Comparison of ENCODE assay signal across 16 cellular contexts in the genomic region with DNA sequence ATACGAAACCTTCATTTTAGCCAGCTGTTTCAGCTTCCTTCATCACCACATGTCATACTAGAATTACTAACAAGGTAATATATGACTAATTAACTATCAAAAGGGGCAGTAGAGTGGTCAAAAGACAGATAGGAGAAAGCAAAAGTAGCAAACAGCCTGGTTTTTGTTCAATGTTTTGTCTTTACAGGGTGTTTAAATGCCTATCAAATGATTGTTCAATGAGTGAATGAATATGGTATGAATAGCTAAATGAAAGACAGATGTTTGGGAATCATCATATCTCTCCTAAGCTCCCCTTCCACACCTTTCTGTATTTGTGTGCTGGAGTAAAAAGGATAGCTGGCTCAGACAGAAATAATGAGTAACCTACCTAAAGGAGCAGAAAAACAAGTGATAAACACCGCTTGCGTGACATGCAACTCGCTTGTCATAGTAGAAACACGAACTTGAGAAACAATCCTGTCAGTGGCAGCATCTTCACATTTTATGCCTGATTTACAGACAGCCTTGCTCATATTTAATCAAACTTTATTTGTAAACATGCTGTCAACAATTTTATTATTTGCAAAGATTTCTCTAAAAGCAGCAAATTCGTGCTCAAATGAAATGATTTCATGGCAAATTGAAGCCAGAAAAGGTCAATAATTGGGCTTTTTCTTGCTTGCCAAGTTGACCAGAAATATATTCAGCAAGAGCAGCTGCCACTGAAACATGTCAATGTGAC. TPM values are rescaled to one million over a fixed set of nuclear protein-coding genes. Genes with fewer than 3 reads are reported as not detected.
DNase-seq lines count a peak whose midpoint lies in the region; ATAC-seq, FAIRE-seq and TF ChIP-seq lines count a peak whose summit lies in the region.
"Had no signal": no experiment of that assay in that cellular context is flagged by ENCODE, and none has a peak within 500 bp of the region (broad histone marks: within the 10 kb centered on the region; RNA-seq: fewer than 3 reads in every experiment).

No MANE protein-coding gene starts in this region.

- peak; percentile 83 for DNase-seq in HCEC 1CT
- DNase-seq in Kasumi-1 (lab: John Stamatoyannopoulos, UW), result no peak
- no peak for DNase-seq in activated gamma-delta T cell (lab: John Stamatoyannopoulos, UW)
- DNase-seq in small intestine, result no peak
- DNase-seq in mucosa of gallbladder (ENCODE audit: low spot score), result no peak
- DNase-seq: activated T-cell treated with anti-CD3 and anti-CD28 coated beads, Interleukin-2, amount 50 U/mL, for 48 hours; CD4-positive, alpha-beta memory T cell; left colon; natural killer cell; NCI-H1048; NCI-H2227 treated with DMSO at 0.1 percent for 48 hours had no signal

- peaks cover 16% of the 10 kb centered on the region for H3K36me3 Mint-ChIP-seq in nephron (ENCODE audit: low read depth)
- H3K36me3 Mint-ChIP-seq: CD4-positive, alpha-beta memory T cell; natural killer cell had no signal

- peaks cover 22% of the 10 kb centered on the region for H3K9me3 Mint-ChIP-seq in nephron
- H3K9me3 Mint-ChIP-seq: T-helper 1 cell treated with Interleukin-12 subunit alpha and Interleukin-12 subunit beta and Interleukin-4 antibody, amounts not matched to agents 30 μg/mL and 1 μg/mL, for 36 hours had no signal

- H3K4me3 Mint-ChIP-seq in nephron, result no peak overlapping the region
- H3K4me3 Mint-ChIP-seq: CD4-positive, alpha-beta memory T cell; natural killer cell; T-helper 1 cell treated with Interleukin-12 subunit alpha and Interleukin-12 subunit beta and Interleukin-4 antibody, amounts not matched to agents 30 μg/mL and 1 μg/mL, for 36 hours had no signal

- H3K27ac Mint-ChIP-seq in nephron, result peak overlapping the region; percentile 45 to 81 (median 78)
- H3K27ac Mint-ChIP-seq: CD4-positive, alpha-beta memory T cell; natural killer cell; T-helper 1 cell treated with Interleukin-12 subunit alpha and Interleukin-12 subunit beta and Interleukin-4 antibody, amounts not matched to agents 30 μg/mL and 1 μg/mL, for 36 hours had no signal

- no peak for FAIRE-seq in small intestine (lab: Jason Lieb, UNC)
- FAIRE-seq: RCC 7860 had no signal

- WGBS in small intestine, 3 donors, result 72 to 78% (median 76%) methylated on average over 6 of the region's 6 CpGs

- H3K4me1 Mint-ChIP-seq in nephron, result peaks cover 24% of the 10 kb centered on the region
- H3K4me1 Mint-ChIP-seq: CD4-positive, alpha-beta memory T cell; natural killer cell had no signal

- ATAC-seq in GM18858 (IDR thresholded peaks at IDR 0.05; ENCODE audit: unreplicated experiment), result peak; percentile 82
- ATAC-seq in HG03460 (IDR thresholded peaks at IDR 0.05; ENCODE audit: unreplicated experiment), result peak; percentile 86
- ATAC-seq: left colon, natural killer cell had no signal

- H3K27ac ChIP-seq in small intestine (ENCODE audit: low read depth in 1 of 2, low read length in 1 of 2), result no peak overlapping the region

- H3K4me1 ChIP-seq in small intestine (ENCODE audit: control insufficient read depth in 2 of 2, insufficient read depth in 1 of 2, low read depth in 1 of 2, low read length in 1 of 2), result no peaks in the 10 kb centered on the region

- H3K27me3 Mint-ChIP-seq in nephron (ENCODE audit: low read depth), result no peaks in the 10 kb centered on the region

- H3K4me3 ChIP-seq in small intestine (ENCODE audit: low read depth in 1 of 2, low read length in 2 of 2), result no peak overlapping the region

- no peak for TF ChIP-seq CTCF in nephron (IDR thresholded peaks at IDR 0.05; ENCODE audit: unreplicated experiment in 3 of 3)

- H3K9me3 ChIP-seq in small intestine (ENCODE audit: control insufficient read depth, low read depth), result no peaks in the 10 kb centered on the region

- H3K27me3 ChIP-seq in small intestine (ENCODE audit: control insufficient read depth in 2 of 2, insufficient read depth in 2 of 2, low read length in 2 of 2), result no peaks in the 10 kb centered on the region

- H3K36me3 ChIP-seq in small intestine (ENCODE audit: control insufficient read depth in 2 of 2, insufficient read depth in 2 of 2, low read length in 2 of 2), result no peaks in the 10 kb centered on the region

RNA-seq across cellular contexts. Expression of a gene that starts 34.1 kb away (rescaled TPM):
- polyA plus RNA-seq in small intestine, result 1 to 10 TPM in 1 of 3 donors, under 1 TPM in 1, not detected in 1; under 0.01 to 2.5 TPM
- total RNA-seq in mucosa of gallbladder, result 33.3 TPM
- total RNA-seq: CD4-positive, alpha-beta memory T cell had no signal
- polyA plus RNA-seq: CD4-positive, alpha-beta memory T cell had no signal
